In genomic region chr5:157732130-157732783, GRCh38 we compare ENCODE assay signal across 8 cellular contexts. TPM values are rescaled to one million over a fixed set of nuclear protein-coding genes. Genes with fewer than 3 reads are reported as not detected.
DNase-seq lines count a peak whose midpoint lies in the region; ATAC-seq and TF ChIP-seq lines count a peak whose summit lies in the region.

No MANE protein-coding gene starts in this region.

- H3K27me3 Mint-ChIP-seq in Caco-2 (ENCODE audit: insufficient read depth, unreplicated experiment) (no peaks in the 10 kb centered on the region), endodermal cell (ENCODE audit: insufficient read depth) (no peaks in the 10 kb centered on the region), progenitor cell of endocrine pancreas (no peaks in the 10 kb centered on the region)

- WGBS in endodermal cell (ENCODE audit: insufficient coverage in 1 of 2, insufficient read length in 1 of 2), 2 experiments, result 94 to 99% methylated on average over 2 to 5 of the region's 5 CpGs

- DNase-seq in Caco-2 (no peak), endodermal cell (no peak), progenitor cell of endocrine pancreas (ENCODE audit: low spot score, unreplicated experiment) (no peak), activated gamma-delta T cell (lab: John Stamatoyannopoulos, UW) (no peak), NCI-H1436 treated with DMSO at 0.1 percent for 48 hours (lab: John Stamatoyannopoulos, UW) (no peak), hepatic stellate cell (ENCODE audit: low spot score) (no peak)

- peaks cover 7% of the 10 kb centered on the region; the same call in 1 of the 2 replicates for H3K79me2 ChIP-seq in OCI-LY3 (ENCODE audit: low read length)

- H3K4me1 Mint-ChIP-seq in Caco-2 (ENCODE audit: low read depth, unreplicated experiment) (peaks cover 10% of the 10 kb centered on the region), endodermal cell (peaks cover 3% of the 10 kb centered on the region), progenitor cell of endocrine pancreas (ENCODE audit: low read depth) (peaks cover 7% of the 10 kb centered on the region)

- H3K4me3 Mint-ChIP-seq in Caco-2 (ENCODE audit: unreplicated experiment), result peak overlapping the region; percentile 100
- peak overlapping the region; percentile 92 for H3K4me3 Mint-ChIP-seq in endodermal cell
- peak overlapping the region; percentile 100 for H3K4me3 Mint-ChIP-seq in progenitor cell of endocrine pancreas (ENCODE audit: low read depth)

- intact Hi-C loops in Caco-2 (cut with micrococcal nuclease; ENCODE audit: unreplicated experiment), result no loop called here

- H3K4me2 ChIP-seq in OCI-LY3 (ENCODE audit: low read length), result peak overlapping the region; percentile 92

- H3K9me3 Mint-ChIP-seq in Caco-2 (ENCODE audit: unreplicated experiment), result no peaks in the 10 kb centered on the region
- H3K9me3 Mint-ChIP-seq in endodermal cell, result no peaks in the 10 kb centered on the region
- no peaks in the 10 kb centered on the region for H3K9me3 Mint-ChIP-seq in progenitor cell of endocrine pancreas (ENCODE audit: low read depth)

- peak overlapping the region; percentile 84 for H3K4me3 ChIP-seq in Caco-2 (ENCODE audit: low read depth, low read length)
- H3K4me3 ChIP-seq in OCI-LY3 (ENCODE audit: low read length), result peak overlapping the region; percentile 94
- peak overlapping the region; percentile 93 for H3K4me3 ChIP-seq in endodermal cell (ENCODE audit: low read length)

- TF ChIP-seq CTCF in Caco-2 (IDR thresholded peaks at IDR 0.05; ENCODE audit: insufficient read depth in 1 of 2, low read depth in 1 of 2, low read length in 1 of 2, severe bottlenecking in 1 of 2, unreplicated experiment in 1 of 2), result no peak
- TF ChIP-seq CTCF in OCI-LY3 (IDR thresholded peaks at IDR 0.05; ENCODE audit: low read depth, low read length), result no peak
- TF ChIP-seq CTCF in endodermal cell (conservative IDR thresholded peaks at IDR 0.05), result no peak
- TF ChIP-seq CTCF in progenitor cell of endocrine pancreas (IDR thresholded peaks at IDR 0.05; ENCODE audit: unreplicated experiment), result no peak

- H3K27ac ChIP-seq in OCI-LY3 (ENCODE audit: low read length) (no peak overlapping the region), endodermal cell (ENCODE audit: low read depth, low read length) (no peak overlapping the region)

- ATAC-seq in GM21423 (IDR thresholded peaks at IDR 0.05; ENCODE audit: unreplicated experiment), result no peak

- BruUV-seq in Caco-2 (replicated peaks; lab: Mats Ljungman, UMichigan), result no TSS peak

- H3K27me3 ChIP-seq in Caco-2 (replicated peaks; ENCODE audit: control insufficient read depth, insufficient read depth, low read length) (no peaks in the 10 kb centered on the region), OCI-LY3 (ENCODE audit: low read depth, low read length) (no peaks in the 10 kb centered on the region), endodermal cell (ENCODE audit: control insufficient read depth, insufficient read depth, low read length, poor library complexity, severe bottlenecking) (no peaks in the 10 kb centered on the region)

- no peaks in the 10 kb centered on the region for H3K36me3 ChIP-seq in Caco-2 (ENCODE audit: control insufficient read depth, insufficient read depth, low read length)
- peaks cover 8% of the 10 kb centered on the region for H3K36me3 ChIP-seq in OCI-LY3 (replicated peaks; ENCODE audit: low read depth, low read length)
- H3K36me3 ChIP-seq in endodermal cell (ENCODE audit: control insufficient read depth, insufficient read depth, low read length), result peaks cover 18% of the 10 kb centered on the region

- H3K9me3 ChIP-seq in Caco-2, result no peaks in the 10 kb centered on the region
- H3K9me3 ChIP-seq in OCI-LY3 (ENCODE audit: insufficient read depth, low read length), result no peaks in the 10 kb centered on the region
- peaks cover 7% of the 10 kb centered on the region for H3K9me3 ChIP-seq in endodermal cell (ENCODE audit: control insufficient read depth, low read length)

- H3K36me3 Mint-ChIP-seq in Caco-2 (ENCODE audit: insufficient read depth, unreplicated experiment), result peaks cover 19% of the 10 kb centered on the region
- peaks cover 29% of the 10 kb centered on the region for H3K36me3 Mint-ChIP-seq in endodermal cell (ENCODE audit: low read depth)
- H3K36me3 Mint-ChIP-seq in progenitor cell of endocrine pancreas (ENCODE audit: insufficient read depth), result peaks cover 4% of the 10 kb centered on the region

- no peaks in the 10 kb centered on the region for H4K20me1 ChIP-seq in OCI-LY3 (ENCODE audit: insufficient read depth, low read length)

- CTCF ChIA-PET in Caco-2 (lab: Charles Lee), result interaction anchor here (1.0 to 2.0 kb wide), 5 partner anchors 12 to 404 kb away, joined by 3 to 24 read pairs (median 7); partner anchors contain the start of genes LSM11 and SOX30

- H3K9ac ChIP-seq in OCI-LY3 (ENCODE audit: low read length) (no peak overlapping the region), endodermal cell (ENCODE audit: extremely low read depth, low read length, poor library complexity, severe bottlenecking) (no peak overlapping the region)

- H3K4me1 ChIP-seq in Caco-2 (0 out of 2 replicates have a peak, but pooled peaks cover 4% of the 10 kb centered on the region), OCI-LY3 (ENCODE audit: low read length) (peaks cover 21% of the 10 kb centered on the region), endodermal cell (ENCODE audit: control insufficient read depth, insufficient read depth, low read length) (no peaks in the 10 kb centered on the region)

- H2AFZ ChIP-seq in OCI-LY3 (ENCODE audit: low read depth, low read length), result no peak overlapping the region

- POLR2A ChIA-PET in Caco-2 (lab: Charles Lee), result interaction anchor here (1.0 to 1.4 kb wide), 3 partner anchors 11 to 81 kb away, joined by 3 to 9 read pairs (median 5); partner anchors contain the start of genes LSM11 and SOX30

- peak overlapping the region; percentile 99 for H3K27ac Mint-ChIP-seq in Caco-2 (ENCODE audit: unreplicated experiment)
- peak overlapping the region; percentile 81 for H3K27ac Mint-ChIP-seq in endodermal cell
- H3K27ac Mint-ChIP-seq in progenitor cell of endocrine pancreas, result peak overlapping the region; percentile 99

RNA-seq across cellular contexts. Expression of gene THG1L, which starts 1.0 kb away (rescaled TPM):
- total RNA-seq in Caco-2 (2022) (19.8 and 22.9 TPM in 2 replicates), endodermal cell (10 to 100 TPM; 11.6 to 13.8 TPM), progenitor cell of endocrine pancreas (12.4 and 13.2 TPM in 2 replicates)
- 10.9 TPM for polyA plus RNA-seq in endodermal cell (2013, experiment 1 of 2)
- polyA plus RNA-seq in endodermal cell (2013, experiment 2 of 2), result 11.2 TPM

RNA-seq across cellular contexts. Expression of gene LSM11, which starts 11.3 kb away (rescaled TPM):
- total RNA-seq in Caco-2 (2022), result 6.8 and 7.7 TPM in 2 replicates
- 1 to 10 TPM; 3.7 to 4.5 TPM for total RNA-seq in endodermal cell
- 7.9 TPM for polyA plus RNA-seq in endodermal cell (2013, experiment 1 of 2)
- polyA plus RNA-seq in endodermal cell (2013, experiment 2 of 2), result 6.6 TPM
- 5.5 and 6.3 TPM in 2 replicates for total RNA-seq in progenitor cell of endocrine pancreas
